In the genomic region with DNA sequence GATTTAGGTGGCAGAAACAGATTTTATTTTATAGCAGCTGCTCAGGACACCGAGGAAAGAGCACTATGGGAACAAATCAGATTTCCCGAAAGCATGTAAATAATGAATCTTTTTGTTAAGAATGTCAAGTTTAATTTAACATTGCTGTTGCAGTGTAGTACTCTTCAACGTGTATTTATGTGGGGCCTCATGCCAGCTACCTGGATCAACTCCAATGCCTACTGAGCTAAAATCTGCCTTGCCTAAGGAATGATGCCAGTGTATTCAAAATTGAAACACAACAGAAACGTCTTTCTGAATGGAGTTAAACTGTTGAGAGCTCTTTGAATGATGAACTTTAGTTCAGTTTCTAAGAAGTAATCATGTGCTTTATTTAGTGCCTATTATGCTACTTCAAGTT, we compare ENCODE assay signal across 1 cellular context.
TF ChIP-seq lines count a peak whose summit lies in the region.

No MANE protein-coding gene starts in this region.

TF ChIP-seq in SK-N-SH, 30 proteins besides CTCF, POLR2A, EP300 and RAD21:
- TF ChIP-seq USF1 (IDR thresholded peaks at IDR 0.05; ENCODE audit: borderline replicate concordance, low read depth) = no peak
- TF ChIP-seq FOSL2 (IDR thresholded peaks at IDR 0.05; ENCODE audit: borderline replicate concordance, low read depth) = no peak
